7 cellular contexts compared by ENCODE assay signal in genomic region chr13:92734545-92734944, GRCh38.
"Had no signal": no experiment of that assay in that cellular context is flagged by ENCODE, and none has a peak within 500 bp of the region (broad histone marks: within the 10 kb centered on the region; RNA-seq: fewer than 3 reads in every experiment).

No MANE protein-coding gene starts in this region.

- H3K4me3 ChIP-seq: GM23248, HAP-1 had no signal

- ATAC-seq: HCT116 had no signal

- FAIRE-seq: HTR-8/SVneo had no signal

- H2AFZ ChIP-seq: GM23248 had no signal

- H3K36me3 ChIP-seq: HAP-1 had no signal

- H3K4me1 ChIP-seq: HAP-1 had no signal

- H3K27ac ChIP-seq: GM23248 had no signal

- H3K9ac ChIP-seq: GM23248 had no signal

- H3K9me3 ChIP-seq: HAP-1 had no signal

- DNase-seq: GM23248, GOT3, HFFc6, Kasumi-1 had no signal
